8 cellular contexts compared by ENCODE assay signal in the genomic region with DNA sequence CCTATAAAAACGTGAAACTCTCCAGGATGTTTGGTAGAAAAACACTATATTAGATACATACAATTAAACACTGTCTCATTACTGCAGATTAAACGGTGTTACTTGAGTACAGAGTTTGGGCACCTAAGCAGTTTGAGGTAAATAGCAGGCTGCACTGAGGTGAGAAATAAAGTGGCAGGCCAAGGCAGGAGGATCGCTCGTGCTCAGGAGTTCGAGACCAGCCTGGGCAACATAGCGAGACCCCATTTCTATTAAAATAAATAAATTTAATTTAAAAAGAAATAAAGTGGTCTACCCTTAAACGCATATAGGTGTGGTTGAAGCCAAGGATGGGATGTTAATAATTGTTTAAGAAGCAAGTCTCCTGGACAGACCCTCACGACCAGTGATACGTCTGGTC. TPM values are rescaled to one million over a fixed set of nuclear protein-coding genes. Genes with fewer than 3 reads are reported as not detected.
DNase-seq lines count a peak whose midpoint lies in the region; ATAC-seq and TF ChIP-seq lines count a peak whose summit lies in the region.

No MANE protein-coding gene starts in this region.

- RAD21 ChIA-PET in HCT116 (lab: Charles Lee; ENCODE audit: low non-redundant PET in 1 of 2, low total read pairs in 2 of 2, uncharacterized antibody in 2 of 2, unreplicated experiment in 2 of 2): no interaction called here

- TF ChIP-seq POLR2A in HCT116 (IDR thresholded peaks at IDR 0.05; ENCODE audit: borderline replicate concordance, extremely low read depth, insufficient read depth, insufficient read length): no peak

- no peaks in the 10 kb centered on the region for H3K9me3 ChIP-seq in HCT116 (ENCODE audit: control insufficient read depth in 1 of 2, insufficient read depth in 1 of 2, low read depth in 1 of 2, low read length in 2 of 2)
- no peaks in the 10 kb centered on the region for H3K9me3 ChIP-seq in right atrium auricular region
- H3K9me3 ChIP-seq in smooth muscle cell (replicated peaks; ENCODE audit: low read depth): no peaks in the 10 kb centered on the region

- CTCF ChIA-PET in HCT116 (lab: Charles Lee): no interaction called here

- no peak for TF ChIP-seq RAD21 in HCT116 (IDR thresholded peaks at IDR 0.05; ENCODE audit: low read depth)

- H3K79me2 ChIP-seq in HCT116 (ENCODE audit: insufficient read depth, low read length): peaks cover 39% of the 10 kb centered on the region
- H3K79me2 ChIP-seq in smooth muscle cell (ENCODE audit: low read depth): peaks cover 34% of the 10 kb centered on the region

- DNase-seq in HCT116 (ENCODE audit: low read depth, low spot score): no peak
- DNase-seq in right atrium auricular region (ENCODE audit: low spot score): no peak
- no peak for DNase-seq in smooth muscle cell (lab: John Stamatoyannopoulos, UW; ENCODE audit: unreplicated experiment)
- DNase-seq in hepatic stellate cell (ENCODE audit: low spot score): no peak
- DNase-seq in NCI-H774 (lab: John Stamatoyannopoulos, UW): no peak
- DNase-seq in amniotic stem cell (lab: John Stamatoyannopoulos, UW): no peak

- intact Hi-C loops in HCT116 (cut with micrococcal nuclease): no loop called here

- 33% methylated on average over 9 of the region's 9 CpGs for WGBS in smooth muscle cell (ENCODE audit: low lambda C conversion rate)

- no peak for ATAC-seq in HCT116
- ATAC-seq in HG03457 (IDR thresholded peaks at IDR 0.05; ENCODE audit: unreplicated experiment): no peak

- POLR2A ChIA-PET in HCT116 (lab: Charles Lee): no interaction called here

- TF ChIP-seq CTCF in HCT116 (IDR thresholded peaks at IDR 0.05 in 2 of 3, conservative IDR thresholded peaks at IDR 0.05 in 1 of 3; ENCODE audit: borderline replicate concordance in 1 of 3, insufficient read depth in 1 of 3, low read depth in 2 of 3, low read length in 2 of 3): no peak
- no peak for TF ChIP-seq CTCF in WI38 (IDR thresholded peaks at IDR 0.05; ENCODE audit: low read depth, low read length)
- no peak for TF ChIP-seq CTCF in right atrium auricular region (IDR thresholded peaks at IDR 0.05)
- TF ChIP-seq CTCF in smooth muscle cell (IDR thresholded peaks at IDR 0.05; ENCODE audit: borderline replicate concordance, insufficient read depth, poor library complexity, severe bottlenecking): no peak

- H3K27ac ChIP-seq in HCT116 (ENCODE audit: low read depth, low read length) (peak overlapping the region; percentile 92), right atrium auricular region (peak overlapping the region; percentile 89 to 97), smooth muscle cell (ENCODE audit: low read depth) (peak overlapping the region; percentile 82)

- peaks cover 4 to 14% of the 10 kb centered on the region in 2 experiments; a peak in 3 of 4 replicates for H3K4me1 ChIP-seq in HCT116 (ENCODE audit: control insufficient read depth in 1 of 2, insufficient read depth in 2 of 2, low read length in 2 of 2)
- H3K4me1 ChIP-seq in right atrium auricular region: peaks cover 0 to 10% of the 10 kb centered on the region in 2 donors
- H3K4me1 ChIP-seq in smooth muscle cell (ENCODE audit: low read depth): peaks cover 6% of the 10 kb centered on the region

- H2AFZ ChIP-seq in HCT116 (ENCODE audit: low read depth, low read length, poor library complexity, severe bottlenecking) (no peak overlapping the region), smooth muscle cell (ENCODE audit: low read depth) (no peak overlapping the region)

- no peaks in the 10 kb centered on the region for H3K9me2 ChIP-seq in HCT116 (ENCODE audit: insufficient read depth)

- H3K4me3 ChIP-seq in HCT116 (replicated peaks in 1 of 2; ENCODE audit: low read depth in 1 of 2, low read length in 2 of 2): peak overlapping the region; percentile 98 to 99
- peak overlapping the region; percentile 93 for H3K4me3 ChIP-seq in WI38 (ENCODE audit: low read depth, low read length)
- H3K4me3 ChIP-seq in right atrium auricular region: peak overlapping the region; percentile 77 to 89
- H3K4me3 ChIP-seq in smooth muscle cell: peak overlapping the region; percentile 95

- TSS peak; percentile 80 for BruUV-seq in HCT116 (replicated peaks; lab: Mats Ljungman, UMichigan)

- H3K4me2 ChIP-seq in HCT116 (ENCODE audit: low read length) (peak overlapping the region; percentile 89), smooth muscle cell (peak overlapping the region; percentile 94)

- no peaks in the 10 kb centered on the region for H4K20me1 ChIP-seq in HCT116 (ENCODE audit: insufficient read depth)
- H4K20me1 ChIP-seq in smooth muscle cell (ENCODE audit: low read depth): peaks cover 25% of the 10 kb centered on the region

- H3K9ac ChIP-seq in HCT116 (ENCODE audit: low read length) (peak overlapping the region; percentile 99), smooth muscle cell (ENCODE audit: low read depth) (peak overlapping the region; percentile 92)

- H3F3A ChIP-seq in smooth muscle cell (ENCODE audit: low read depth): peaks cover 6% of the 10 kb centered on the region

- H3K36me3 ChIP-seq in HCT116 (ENCODE audit: control insufficient read depth in 1 of 2, insufficient read depth in 2 of 2, low read length in 2 of 2): no peaks in the 10 kb centered on the region; a peak in 1 of 4 replicates
- H3K36me3 ChIP-seq in right atrium auricular region: no peaks in the 10 kb centered on the region
- no peaks in the 10 kb centered on the region for H3K36me3 ChIP-seq in smooth muscle cell (ENCODE audit: low read depth)

- H3K27me3 ChIP-seq in HCT116 (ENCODE audit: insufficient read depth, low read length): no peaks in the 10 kb centered on the region
- H3K27me3 ChIP-seq in right atrium auricular region: no peaks in the 10 kb centered on the region
- H3K27me3 ChIP-seq in smooth muscle cell (ENCODE audit: low read depth): no peaks in the 10 kb centered on the region

TF ChIP-seq in HCT116, 20 proteins besides CTCF, POLR2A, EP300 and RAD21:
- TF ChIP-seq ZBTB33 (IDR thresholded peaks at IDR 0.05; ENCODE audit: extremely low read depth, insufficient replicate concordance, low read length) (no peak), ZFX (IDR thresholded peaks at IDR 0.05) (no peak)

RNA-seq across cellular contexts. Expression of gene PSPC1, which starts 1.2 kb away (rescaled TPM):
- 57.7 TPM for total RNA-seq in HCT116 (2021; ENCODE audit: unreplicated experiment)
- 24.7 and 36.1 TPM in 2 replicates for polyA plus RNA-seq in HCT116 (2012)
- total RNA-seq in right atrium auricular region: 10 to 100 TPM; 24.6 to 28.3 TPM
- total RNA-seq in smooth muscle cell: 22.8 and 26.7 TPM in 2 replicates
- polyA plus RNA-seq in smooth muscle cell: 7.9 and 11.3 TPM in 2 replicates
